Comparison of ENCODE assay signal across 8 cellular contexts in the genomic region with DNA sequence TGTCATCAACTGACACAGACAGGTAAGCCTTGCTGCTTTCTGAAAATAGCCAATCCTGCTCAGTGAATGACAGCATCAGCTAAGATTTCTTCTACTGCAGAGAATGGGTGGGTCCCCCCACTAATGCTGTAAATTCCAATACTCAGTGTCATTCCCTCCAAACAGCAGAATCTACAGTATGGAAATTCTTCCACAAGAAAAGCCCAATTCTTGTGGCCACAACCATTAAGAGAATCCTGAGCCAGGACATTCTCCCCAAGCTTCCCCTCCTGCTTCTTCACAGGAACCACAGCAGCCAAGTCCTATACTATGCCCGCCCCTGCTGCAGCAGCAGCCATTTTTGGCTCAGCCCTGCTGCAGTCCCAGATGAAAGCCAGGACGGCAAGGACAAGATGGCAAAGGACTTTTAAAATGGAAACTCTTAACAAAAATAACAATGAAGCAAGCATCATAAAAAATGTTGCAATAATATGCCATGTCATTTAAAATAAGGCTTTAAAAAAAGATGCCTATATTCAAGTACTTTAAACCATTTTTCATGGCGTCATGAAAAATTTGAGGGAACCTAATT. TPM values are rescaled to one million over a fixed set of nuclear protein-coding genes. Genes with fewer than 3 reads are reported as not detected.
DNase-seq lines count a peak whose midpoint lies in the region; ATAC-seq, FAIRE-seq and TF ChIP-seq lines count a peak whose summit lies in the region.

No MANE protein-coding gene starts in this region.

- no peak overlapping the region for H3K9ac ChIP-seq in liver (ENCODE audit: low read depth in 1 of 2, low read length in 2 of 2)
- H3K9ac ChIP-seq in HepG2 (ENCODE audit: insufficient read depth, low read depth, low read length), result no peak overlapping the region
- H3K9ac ChIP-seq in mesenchymal stem cell (ENCODE audit: low read length), result peak overlapping the region; percentile 94

- POLR2A ChIA-PET in HepG2 (lab: Yijun Ruan, JAX), result no interaction called here

- H2BK5ac ChIP-seq in mesenchymal stem cell (ENCODE audit: low read depth, low read length, poor library complexity, severe bottlenecking), result no peak overlapping the region

- in situ Hi-C loops in HepG2 (cut with HindIII; ENCODE audit: extremely low pct_ligation_motif_present, low pct_unique_long_range_greater_than_20kb), result no loop called here

- no peak for ATAC-seq in HepG2
- peak; percentile 15 for ATAC-seq in aorta (ENCODE audit: low FRiP score)
- ATAC-seq in GM21529 (IDR thresholded peaks at IDR 0.05; ENCODE audit: unreplicated experiment), result no peak
- no peak for ATAC-seq in GM18511 (IDR thresholded peaks at IDR 0.05; ENCODE audit: unreplicated experiment)

- H4K20me1 ChIP-seq in HepG2 (ENCODE audit: insufficient read depth, low read length), result no peaks in the 10 kb centered on the region

- no peaks in the 10 kb centered on the region for H3K9me3 ChIP-seq in liver (ENCODE audit: control insufficient read depth in 4 of 4, low read length in 3 of 4)
- no peaks in the 10 kb centered on the region for H3K9me3 ChIP-seq in HepG2 (ENCODE audit: low read length)
- H3K9me3 ChIP-seq in mesenchymal stem cell (ENCODE audit: control insufficient read depth, low read length), result no peaks in the 10 kb centered on the region
- no peaks in the 10 kb centered on the region for H3K9me3 ChIP-seq in aorta (ENCODE audit: control insufficient read depth, low read length)

- no peak for DNase-seq in HepG2 (ENCODE audit: low spot score)
- DNase-seq in dedifferentiated amniotic fluid mesenchymal stem cell (ENCODE audit: extremely low spot score), result peak; percentile 96
- peak; percentile 97 for DNase-seq in mesenchymal stem cell
- DNase-seq in aorta, result no peak
- DNase-seq in NCI-H1930 (lab: John Stamatoyannopoulos, UW), result no peak

- TF ChIP-seq POLR2A in HepG2 (IDR thresholded peaks at IDR 0.05; ENCODE audit: insufficient read depth in 1 of 2, low read depth in 2 of 2, low read length in 2 of 2), result no peak

- intact Hi-C loops in HepG2 (cut with micrococcal nuclease; ENCODE audit: unreplicated experiment) (no loop called here), aorta (cut with DNase I) (no loop called here)

- H3K27ac ChIP-seq in liver (ENCODE audit: low read depth in 1 of 2, low read length in 2 of 2) (peak overlapping the region in 1 of 2 donors; percentile 36), HepG2 (ENCODE audit: extremely low read length, insufficient read depth, low read length) (no peak overlapping the region), mesenchymal stem cell (ENCODE audit: low read length, poor library complexity, severe bottlenecking) (peak overlapping the region; percentile 82), aorta (ENCODE audit: low read depth in 1 of 2, low read length in 2 of 2) (peak overlapping the region in 1 of 2 donors; percentile 52)

- no peak overlapping the region for H3K14ac ChIP-seq in mesenchymal stem cell (ENCODE audit: low read length in 2 of 2)

- H3K4me3 ChIP-seq in liver (ENCODE audit: low read depth in 1 of 3, low read length in 3 of 3) (no peak overlapping the region), HepG2 (replicated peaks in 1 of 3; ENCODE audit: insufficient read depth in 1 of 3, low read depth in 2 of 3, low read length in 3 of 3) (no peak overlapping the region), mesenchymal stem cell (ENCODE audit: insufficient read depth in 1 of 2, low read depth in 1 of 2, low read length in 2 of 2) (peak overlapping the region in 1 of 2 experiments; percentile 56), aorta (ENCODE audit: low read length in 2 of 2) (no peak overlapping the region)

- H3K4me1 ChIP-seq in liver (ENCODE audit: control insufficient read depth in 4 of 4, insufficient read depth in 4 of 4, low read length in 3 of 4), result peaks cover 0 to 3% (median under 1%) of the 10 kb centered on the region in 4 donors
- H3K4me1 ChIP-seq in HepG2 (ENCODE audit: insufficient read depth, low read length), result no peaks in the 10 kb centered on the region
- peaks cover 2% of the 10 kb centered on the region for H3K4me1 ChIP-seq in mesenchymal stem cell (ENCODE audit: control insufficient read depth, insufficient read depth, low read depth, low read length)
- H3K4me1 ChIP-seq in aorta (ENCODE audit: control insufficient read depth in 1 of 2, insufficient read depth in 2 of 2, low read length in 2 of 2), result peaks cover 2 to 3% of the 10 kb centered on the region in 2 donors

- H2BK120ac ChIP-seq in mesenchymal stem cell (ENCODE audit: low read depth, low read length), result no peak overlapping the region

- H2BK15ac ChIP-seq in mesenchymal stem cell (ENCODE audit: low read depth, poor library complexity, severe bottlenecking), result no peak overlapping the region

- no peak for TF ChIP-seq CTCF in liver (IDR thresholded peaks at IDR 0.05; ENCODE audit: low read depth, low read length, missing input control)
- TF ChIP-seq CTCF in HepG2 (CRISPR knock-in tag; IDR thresholded peaks at IDR 0.05), result no peak

- H3K79me2 ChIP-seq in HepG2 (ENCODE audit: insufficient read depth, low read length), result peaks cover 9% of the 10 kb centered on the region

- H3K36me3 ChIP-seq in liver (ENCODE audit: control insufficient read depth in 4 of 4, insufficient read depth in 3 of 4, low read depth in 1 of 4, low read length in 3 of 4) (peaks cover 0 to 5% (median 2%) of the 10 kb centered on the region in 4 donors), HepG2 (replicated peaks in 1 of 2; ENCODE audit: control insufficient read depth in 1 of 2, insufficient read depth in 2 of 2, low read length in 2 of 2) (peaks cover 7 to 11% of the 10 kb centered on the region in 2 experiments; a peak in 3 of 5 replicates), mesenchymal stem cell (ENCODE audit: control insufficient read depth in 1 of 2, insufficient read depth in 2 of 2, low read depth in 1 of 2, low read length in 2 of 2) (peaks cover 12 to 23% of the 10 kb centered on the region in 2 experiments), aorta (ENCODE audit: control insufficient read depth in 1 of 2, insufficient read depth in 2 of 2, low read length in 1 of 2) (no peaks in the 10 kb centered on the region)

- no TSS peak for BruUV-seq in HepG2 (replicated peaks; lab: Mats Ljungman, UMichigan)

- TF ChIP-seq RAD21 in liver (IDR thresholded peaks at IDR 0.05) (no peak), HepG2 (CRISPR knock-in tag; IDR thresholded peaks at IDR 0.05) (no peak)

- 87% methylated on average over 3 of the region's 3 CpGs for WGBS in liver
- 98% methylated on average over 3 of the region's 3 CpGs for WGBS in HepG2 (ENCODE audit: low lambda C conversion rate)
- WGBS in mesenchymal stem cell, result 48% methylated on average over 2 of the region's 3 CpGs
- WGBS in aorta, 2 donors, result 29 to 33% methylated on average over 3 of the region's 3 CpGs

- H3K18ac ChIP-seq in mesenchymal stem cell (ENCODE audit: low read depth in 1 of 2, low read length in 2 of 2), result no peak overlapping the region

- H4K91ac ChIP-seq in mesenchymal stem cell (ENCODE audit: low read length), result no peak overlapping the region

- H3K79me1 ChIP-seq in mesenchymal stem cell (replicated peaks; ENCODE audit: low read length, poor library complexity, severe bottlenecking), result peaks cover 13% of the 10 kb centered on the region

- H2BK12ac ChIP-seq in mesenchymal stem cell (ENCODE audit: low read length in 2 of 2), result no peak overlapping the region

- H2AK5ac ChIP-seq in mesenchymal stem cell (ENCODE audit: low read length, severe bottlenecking), result no peak overlapping the region

- no peak overlapping the region for H2AFZ ChIP-seq in HepG2 (ENCODE audit: low read length)
- H2AFZ ChIP-seq in mesenchymal stem cell (ENCODE audit: low read depth, low read length), result no peak overlapping the region

- TF ChIP-seq EP300 in HepG2 (IDR thresholded peaks at IDR 0.05; ENCODE audit: low read depth in 2 of 2, low read length in 2 of 2) (no peak), HepG2 (CRISPR knock-in tag; IDR thresholded peaks at IDR 0.05; ENCODE audit: borderline replicate concordance) (no peak)

- H3K4me2 ChIP-seq in HepG2 (ENCODE audit: low read depth, low read length), result no peak overlapping the region
- no peak overlapping the region for H3K4me2 ChIP-seq in mesenchymal stem cell (ENCODE audit: low read length, poor library complexity, severe bottlenecking)

- no peak overlapping the region for H4K8ac ChIP-seq in mesenchymal stem cell (ENCODE audit: low read length)

- CTCF ChIA-PET in HepG2 (lab: Yijun Ruan, JAX; ENCODE audit: low intra/inter-chr PET ratio, low total read pairs), result no interaction called here

- H3K23ac ChIP-seq in mesenchymal stem cell (ENCODE audit: low read length in 2 of 2), result no peak overlapping the region

- no peak for FAIRE-seq in HepG2 (lab: Jason Lieb, UNC)

- H3K4ac ChIP-seq in mesenchymal stem cell (ENCODE audit: low read depth in 1 of 2, low read length in 2 of 2), result no peak overlapping the region

- no peaks in the 10 kb centered on the region for H3K27me3 ChIP-seq in liver (ENCODE audit: control insufficient read depth in 4 of 4, insufficient read depth in 4 of 4, low read length in 3 of 4)
- no peaks in the 10 kb centered on the region for H3K27me3 ChIP-seq in HepG2 (ENCODE audit: control insufficient read depth in 1 of 2, insufficient read depth in 2 of 2, low read length in 2 of 2)
- no peaks in the 10 kb centered on the region for H3K27me3 ChIP-seq in mesenchymal stem cell (ENCODE audit: control insufficient read depth in 1 of 2, insufficient read depth in 1 of 2, low read length in 2 of 2)
- H3K27me3 ChIP-seq in aorta (ENCODE audit: control insufficient read depth in 1 of 2, insufficient read depth in 2 of 2, low read length in 1 of 2), result no peaks in the 10 kb centered on the region

RNA-seq across cellular contexts. Expression of a gene that starts 26.8 kb away (rescaled TPM):
- total RNA-seq in liver, result 10 to 100 TPM; 12.5 to 22.8 TPM
- polyA plus RNA-seq in liver, result 10 to 100 TPM in 1 of 2 donors, 1 to 10 TPM in 1; 7.6 to 11.0 TPM
- 22.2 and 29.0 TPM in 2 replicates for total RNA-seq in HepG2 (2016; rRNA removed; fragmentation: Illumina TruSeq; extraction: Trizol)
- 13.2 and 15.1 TPM in 2 replicates for total RNA-seq in HepG2 (2016; cell fraction: cytosol; rRNA removed; fragmentation: Illumina TruSeq; extraction: Trizol; ENCODE audit: low read depth)
- total RNA-seq in HepG2 (2016; cell fraction: insoluble cytoplasmic fraction; rRNA removed; fragmentation: Illumina TruSeq; extraction: Trizol), result 20.7 and 29.3 TPM in 2 replicates
- total RNA-seq in HepG2 (2016; cell fraction: membrane; rRNA removed; fragmentation: Illumina TruSeq; extraction: Trizol), result 12.4 and 12.5 TPM in 2 replicates
- total RNA-seq in HepG2 (2016; cell fraction: nucleus; rRNA removed; fragmentation: Illumina TruSeq; extraction: Trizol), result 30.3 and 40.7 TPM in 2 replicates
- 27.6 and 30.1 TPM in 2 replicates for polyA plus RNA-seq in HepG2 (2011; rRNA removed)
- polyA plus RNA-seq in HepG2 (2011; cell fraction: cytosol; rRNA removed), result 18.6 and 19.6 TPM in 2 replicates
- polyA plus RNA-seq in HepG2 (2011; cell fraction: nucleus; rRNA removed), result 30.8 and 35.1 TPM in 2 replicates
- polyA plus RNA-seq in HepG2 (2012), result 19.5 and 29.5 TPM in 2 replicates
- 3.5 and 3.8 TPM in 2 replicates for polyA plus RNA-seq in HepG2 (2016; cell fraction: cytosol; fragmentation: Illumina TruSeq; extraction: Trizol; ENCODE audit: low read depth)
- 25.3 and 28.3 TPM in 2 replicates for polyA plus RNA-seq in HepG2 (2016; cell fraction: insoluble cytoplasmic fraction; fragmentation: Illumina TruSeq; extraction: Trizol; ENCODE audit: low read depth)
- 6.2 and 6.5 TPM in 2 replicates for polyA plus RNA-seq in HepG2 (2016; cell fraction: membrane; fragmentation: Illumina TruSeq; extraction: Trizol; ENCODE audit: low read depth)
- 38.1 and 40.6 TPM in 2 replicates for polyA plus RNA-seq in HepG2 (2016; cell fraction: nucleus; fragmentation: Illumina TruSeq; extraction: Trizol; ENCODE audit: insufficient read depth, low read depth)
- 85.8 and 132 TPM in 2 replicates for polyA minus RNA-seq in HepG2 (2011; rRNA and poly(A)+ RNA removed; ENCODE audit: low replicate concordance)
- 16.7 and 20.7 TPM in 2 replicates for polyA minus RNA-seq in HepG2 (2011; cell fraction: cytosol; rRNA and poly(A)+ RNA removed)
- 50.2 and 53.3 TPM in 2 replicates for polyA minus RNA-seq in HepG2 (2011; cell fraction: nucleus; rRNA and poly(A)+ RNA removed)
- polyA plus RNA-seq in mesenchymal stem cell (2013, experiment 1 of 2), result 75.1 TPM
- 72.4 TPM for polyA plus RNA-seq in mesenchymal stem cell (2013, experiment 2 of 2)
- 10 to 100 TPM; 59.0 to 84.4 TPM for total RNA-seq in aorta
- polyA plus RNA-seq in aorta, result 10 to 100 TPM in 1 of 2 donors, 1 to 10 TPM in 1; 7.3 to 15.6 TPM

Comparison
In these comparisons a context has a peak if more than half of its experiments do, and no peak if none do; other contexts are left out.
1. DNase-seq: peak in dedifferentiated amniotic fluid mesenchymal stem cell (single experiment) and mesenchymal stem cell (single experiment); none in HepG2 (single experiment), aorta (0 of 2) and NCI-H1930 (0 of 2).